Comparison of ENCODE assay signal across 8 cellular contexts in genomic region chr11:65918211-65919150, GRCh38. TPM values are rescaled to one million over a fixed set of nuclear protein-coding genes. Genes with fewer than 3 reads are reported as not detected.
DNase-seq lines count a peak whose midpoint lies in the region; ATAC-seq, FAIRE-seq and TF ChIP-seq lines count a peak whose summit lies in the region.

C11orf68 (minus strand) TSS chr11:65919062; CDS start chr11:65919031, 31 bp downstream.

- H3K9me3 ChIP-seq in Panc1 (ENCODE audit: control insufficient read depth, insufficient read depth, low read depth, low read length) (no peaks in the 10 kb centered on the region), mononuclear cell (ENCODE audit: low read depth, low read length) (no peaks in the 10 kb centered on the region)
- no peaks in the 10 kb centered on the region for H3K9me3 ChIP-seq in effector memory CD4-positive, alpha-beta T cell (ENCODE audit: control insufficient read depth, low read length)

- peak within 1 kb of the TSS; percentile 5 for H2AFZ ChIP-seq in ACC112 (ENCODE audit: low read length, unreplicated experiment)

- peak; percentile 83 for FAIRE-seq in urothelium cell line (lab: Jason Lieb, UNC)

- peak within 1 kb of the TSS; percentile 97 for H3K4me3 ChIP-seq in ACC112 (ENCODE audit: low read depth, low read length)
- H3K4me3 ChIP-seq in Panc1 (ENCODE audit: low read depth in 2 of 2, low read length in 2 of 2), result peak within 1 kb of the TSS; percentile 91 to 97
- H3K4me3 ChIP-seq in effector memory CD4-positive, alpha-beta T cell (ENCODE audit: insufficient read depth, low read depth, low read length, poor library complexity, severe bottlenecking), result peak within 1 kb of the TSS; percentile 89
- H3K4me3 ChIP-seq in mononuclear cell (ENCODE audit: low read length), result peak within 1 kb of the TSS; percentile 77

- peaks cover 18% of the 10 kb centered on the region for H3K36me3 ChIP-seq in ACC112 (ENCODE audit: insufficient read depth, low read length)
- peaks cover 3% of the 10 kb centered on the region; the same call in 1 of the 2 replicates for H3K36me3 ChIP-seq in Panc1 (ENCODE audit: control insufficient read depth, insufficient read depth, low read length)
- peaks cover 10% of the 10 kb centered on the region for H3K36me3 ChIP-seq in effector memory CD4-positive, alpha-beta T cell (ENCODE audit: control insufficient read depth, insufficient read depth, low read length)

- no peak for DNase-seq in Panc1 (ENCODE audit: low read depth, low spot score)
- DNase-seq in effector memory CD4-positive, alpha-beta T cell, result no peak
- no peak for DNase-seq in urothelium cell line (ENCODE audit: low spot score)
- DNase-seq in amygdala (lab: John Stamatoyannopoulos, UW), result no peak

- H3K79me2 ChIP-seq in ACC112 (ENCODE audit: control insufficient read depth, insufficient read depth, low read length, unreplicated experiment), result peaks cover 58% of the 10 kb centered on the region

- intact Hi-C loops in Panc1 (cut with micrococcal nuclease; ENCODE audit: unreplicated experiment), result no loop called here

- H3K27me3 ChIP-seq in ACC112 (ENCODE audit: insufficient read depth, low read length) (no peaks in the 10 kb centered on the region), Panc1 (ENCODE audit: control insufficient read depth, insufficient read depth, low read length) (no peaks in the 10 kb centered on the region), mononuclear cell (ENCODE audit: insufficient read depth, low read length) (no peaks in the 10 kb centered on the region)
- no peaks in the 10 kb centered on the region for H3K27me3 ChIP-seq in effector memory CD4-positive, alpha-beta T cell (replicated peaks; ENCODE audit: control insufficient read depth, insufficient read depth, low read length, poor library complexity, severe bottlenecking)

- CTCF ChIA-PET in Panc1 (lab: Charles Lee), result no interaction called here

- TF ChIP-seq CTCF in Panc1 (IDR thresholded peaks at IDR 0.05), result no peak

- POLR2A ChIA-PET in Panc1 (lab: Charles Lee), result interaction anchor here (1.2 to 3.8 kb wide), 2 partner anchors 17 to 20 kb away, joined by 4 to 35 read pairs; partner anchors contain the start of gene FOSL1

- in situ Hi-C loops in Panc1 (cut with HindIII; ENCODE audit: low pct_unique_long_range_greater_than_20kb, low sequenced_read_pairs), result no loop called here

- BruUV-seq in Panc1 (replicated peaks; lab: Mats Ljungman, UMichigan), result no TSS peak

- H3K4me1 ChIP-seq in ACC112 (ENCODE audit: control insufficient read depth, insufficient read depth, low read length, unreplicated experiment) (peaks cover 58% of the 10 kb centered on the region), Panc1 (ENCODE audit: control insufficient read depth, insufficient read depth, low read length) (peaks cover 60% of the 10 kb centered on the region), mononuclear cell (ENCODE audit: insufficient read depth, low read length) (peaks cover 65% of the 10 kb centered on the region)
- peaks cover 32% of the 10 kb centered on the region for H3K4me1 ChIP-seq in effector memory CD4-positive, alpha-beta T cell (ENCODE audit: control insufficient read depth, insufficient read depth, low read length, poor library complexity, severe bottlenecking)

- peak within 1 kb of the TSS; percentile 91 for H3K27ac ChIP-seq in ACC112 (ENCODE audit: low read depth, low read length)
- H3K27ac ChIP-seq in Panc1 (ENCODE audit: low read length), result peak within 1 kb of the TSS; percentile 99
- H3K27ac ChIP-seq in effector memory CD4-positive, alpha-beta T cell (ENCODE audit: insufficient read depth, low read length, poor library complexity, severe bottlenecking), result peak within 1 kb of the TSS; percentile 93

- ATAC-seq in GM18517 (IDR thresholded peaks at IDR 0.05; ENCODE audit: unreplicated experiment) (peak; percentile 33), HG02943 (IDR thresholded peaks at IDR 0.05; ENCODE audit: low read depth, unreplicated experiment) (peak; percentile 45), Panc1 (peak; percentile 45)

RNA-seq across cellular contexts. Expression of gene C11orf68, which starts in this region (rescaled TPM):
- 84.7 TPM for total RNA-seq in Panc1 (2021; ENCODE audit: unreplicated experiment)
- polyA plus RNA-seq in Panc1 (2012; ENCODE audit: insufficient read length), result 90.5 TPM
- 7.6 TPM for total RNA-seq in mononuclear cell

Comparison
In these comparisons a context has a peak if more than half of its experiments do, and no peak if none do; other contexts are left out.
1. RNA of gene C11orf68 (total RNA-seq): 84.7 TPM in Panc1 (single experiment); 7.6 TPM in mononuclear cell (single experiment); every median in the first group is over 10 times any median in the second.
2. Peak in every context shown above with its lines, with median percentiles within 50 percentile points of each other: H3K27ac ChIP-seq, H3K4me3 ChIP-seq and ATAC-seq.